Comparison of ENCODE assay signal across 20 cellular contexts in the genomic region with DNA sequence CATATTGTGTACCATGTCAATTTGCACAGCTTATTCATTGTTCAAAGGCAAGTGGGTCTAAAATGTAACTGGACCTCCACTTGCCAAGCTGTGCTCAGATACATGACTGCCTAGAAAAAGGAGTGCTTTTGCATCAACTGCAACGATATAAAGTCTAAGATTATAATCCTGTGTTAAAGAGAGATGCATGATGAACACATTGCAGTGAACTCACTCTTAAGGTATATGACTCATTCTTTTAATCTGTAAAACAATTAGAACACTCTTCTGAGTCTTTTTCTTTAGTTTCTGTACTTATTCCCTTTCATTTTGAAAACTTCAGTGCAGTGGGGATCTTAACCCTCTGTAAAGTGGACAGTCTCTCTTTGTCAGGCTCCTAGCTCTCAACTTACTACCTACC.
"Had no signal": no experiment of that assay in that cellular context is flagged by ENCODE, and none has a peak within 500 bp of the region (broad histone marks: within the 10 kb centered on the region; RNA-seq: fewer than 3 reads in every experiment).

No MANE protein-coding gene starts in this region.

- H3K9me3 ChIP-seq: gastrocnemius medialis, tibial nerve, uterus had no signal

- H3K27ac ChIP-seq: brain microvascular endothelial cell, gastrocnemius medialis, heart right ventricle, parathyroid adenoma, skin epidermis, tibial nerve, uterus had no signal

- H2AFZ ChIP-seq: parathyroid adenoma had no signal

- H3K27me3 ChIP-seq: brain microvascular endothelial cell, gastrocnemius medialis, heart right ventricle, tibial nerve, uterus had no signal

- H3K36me3 Mint-ChIP-seq: activated naive CD8-positive, alpha-beta T cell treated with anti-CD3 and anti-CD28 coated beads for 36 hours; naive B cell had no signal

- H3K4me3 ChIP-seq: gastrocnemius medialis, heart right ventricle, skin epidermis, tibial nerve, uterus had no signal

- H3K36me3 ChIP-seq: brain microvascular endothelial cell, gastrocnemius medialis, heart right ventricle, tibial nerve, uterus had no signal

- H3K79me2 ChIP-seq: parathyroid adenoma had no signal

- H3K9ac ChIP-seq: parathyroid adenoma had no signal

- H3K4me1 ChIP-seq: gastrocnemius medialis, heart right ventricle, parathyroid adenoma, tibial nerve, uterus had no signal

- H3K9me3 Mint-ChIP-seq: activated CD4-positive, alpha-beta T cell treated with anti-CD3 and anti-CD28 coated beads, Interleukin-2, amount 10 ng/mL, durations not matched to agents 7 days and 5 days had no signal

- ATAC-seq: gastrocnemius medialis, heart right ventricle had no signal

- H3K4me1 Mint-ChIP-seq: activated CD4-positive, alpha-beta T cell treated with anti-CD3 and anti-CD28 coated beads, Interleukin-2, amount 10 ng/mL, durations not matched to agents 7 days and 5 days; activated naive CD8-positive, alpha-beta T cell treated with anti-CD3 and anti-CD28 coated beads for 36 hours; naive B cell had no signal

- DNase-seq: activated CD4-positive, alpha-beta T cell treated with anti-CD3 and anti-CD28 coated beads, Interleukin-2, amount 10 ng/mL, durations not matched to agents 7 days and 5 days; activated CD8-positive, alpha-beta memory T cell treated with anti-CD3 and anti-CD28 coated beads for 24 hours; activated naive CD8-positive, alpha-beta T cell treated with anti-CD3 and anti-CD28 coated beads for 36 hours; amygdala; brain microvascular endothelial cell; effector memory CD4-positive, alpha-beta T cell; gastrocnemius medialis; heart right ventricle; naive B cell; retina; stimulated activated CD4-positive, alpha-beta T cell treated with anti-CD3 and anti-CD28 coated beads, Interleukin-15, amount 100 ng/mL, for 24 hours; stimulated activated CD4-positive, alpha-beta T cell treated with anti-CD3 and anti-CD28 coated beads, Interleukin-4, amount 100 ng/mL, for 1 hour; stimulated activated naive CD4-positive, alpha-beta T cell; uterus had no signal

- H3K4me3 Mint-ChIP-seq: activated CD4-positive, alpha-beta T cell treated with anti-CD3 and anti-CD28 coated beads, Interleukin-2, amount 10 ng/mL, durations not matched to agents 7 days and 5 days; activated naive CD8-positive, alpha-beta T cell treated with anti-CD3 and anti-CD28 coated beads for 36 hours; activated T-helper 1 cell treated with anti-CD3 and anti-CD28 coated beads, Interleukin-12 subunit alpha, Interleukin-12 subunit beta, Interleukin-2, Interleukin-4 antibody, amounts not matched to agents 30 ng/mL and 10 ng/mL and 1 ng/mL, durations not matched to agents 14 hours and 24 hours and 36 hours; dendritic cell treated with granulocyte-macrophage colony-stimulating factor and Interleukin-4, amounts not matched to agents 40 ng/mL and 50 ng/mL, for 4 days; naive B cell; T-helper 2 cell treated with Interferon-gamma antibody and Interleukin-4, amounts not matched to agents 5 μg/mL and 100 μg/mL, for 36 hours had no signal

- H3K27ac Mint-ChIP-seq: activated CD4-positive, alpha-beta T cell treated with anti-CD3 and anti-CD28 coated beads, Interleukin-2, amount 10 ng/mL, durations not matched to agents 7 days and 5 days; activated naive CD8-positive, alpha-beta T cell treated with anti-CD3 and anti-CD28 coated beads for 36 hours; activated T-helper 1 cell treated with anti-CD3 and anti-CD28 coated beads, Interleukin-12 subunit alpha, Interleukin-12 subunit beta, Interleukin-2, Interleukin-4 antibody, amounts not matched to agents 30 ng/mL and 10 ng/mL and 1 ng/mL, durations not matched to agents 14 hours and 24 hours and 36 hours; dendritic cell treated with granulocyte-macrophage colony-stimulating factor and Interleukin-4, amounts not matched to agents 40 ng/mL and 50 ng/mL, for 4 days; naive B cell; T-helper 2 cell treated with Interferon-gamma antibody and Interleukin-4, amounts not matched to agents 5 μg/mL and 100 μg/mL, for 36 hours had no signal

- H3K27me3 Mint-ChIP-seq: activated CD4-positive, alpha-beta T cell treated with anti-CD3 and anti-CD28 coated beads, Interleukin-2, amount 10 ng/mL, durations not matched to agents 7 days and 5 days; activated naive CD8-positive, alpha-beta T cell treated with anti-CD3 and anti-CD28 coated beads for 36 hours; dendritic cell treated with granulocyte-macrophage colony-stimulating factor and Interleukin-4, amounts not matched to agents 40 ng/mL and 50 ng/mL, for 4 days; naive B cell had no signal
